8 cellular contexts compared by ENCODE assay signal in the genomic region with DNA sequence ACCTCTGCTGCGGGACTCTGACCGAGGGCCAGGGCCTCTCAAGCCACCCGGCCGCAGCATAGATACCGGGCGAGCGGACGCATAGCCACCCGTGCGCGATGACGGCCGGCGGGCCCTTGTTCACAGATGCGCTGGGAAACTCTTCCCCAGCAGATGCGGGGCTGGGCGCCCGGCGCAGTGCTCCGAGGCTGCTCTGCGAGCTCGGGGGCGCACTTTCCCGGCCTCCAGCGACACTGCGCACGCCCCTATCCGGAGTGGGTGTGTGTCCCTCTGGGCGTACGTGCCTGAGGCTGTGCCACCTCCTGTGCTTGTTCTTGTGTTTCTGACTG.
DNase-seq lines count a peak whose midpoint lies in the region; ATAC-seq and TF ChIP-seq lines count a peak whose summit lies in the region.

No MANE protein-coding gene starts in this region.

- ATAC-seq in GM21825 (IDR thresholded peaks at IDR 0.05; ENCODE audit: unreplicated experiment) (peak; percentile 15), WTC11 (peak; percentile 41)
- no peak for ATAC-seq in naive thymus-derived CD4-positive, alpha-beta T cell

- H3K79me2 ChIP-seq in Karpas-422 (ENCODE audit: low read length): no peaks in the 10 kb centered on the region

- POLR2A ChIA-PET in WTC11 (lab: Charles Lee): no interaction called here
- POLR2A ChIA-PET in naive thymus-derived CD4-positive, alpha-beta T cell (lab: Charles Lee): no interaction called here

- H3K4me2 ChIP-seq in Karpas-422 (ENCODE audit: low read depth, low read length, poor library complexity, severe bottlenecking): no peak overlapping the region

- H3K36me3 Mint-ChIP-seq in WTC11: no peaks in the 10 kb centered on the region
- H3K36me3 Mint-ChIP-seq in naive thymus-derived CD4-positive, alpha-beta T cell: peaks cover 0 to 9% (median 1%) of the 10 kb centered on the region in 5 donors

- no peak overlapping the region for H3K27ac Mint-ChIP-seq in WTC11
- H3K27ac Mint-ChIP-seq in naive thymus-derived CD4-positive, alpha-beta T cell: no peak overlapping the region

- H3K9me2 ChIP-seq in Karpas-422 (replicated peaks; ENCODE audit: insufficient read depth, low read length): no peaks in the 10 kb centered on the region

- no peaks in the 10 kb centered on the region for H4K20me1 ChIP-seq in Karpas-422 (ENCODE audit: insufficient read depth, low read depth, low read length)

- H3K4me1 Mint-ChIP-seq in WTC11: peaks cover 17% of the 10 kb centered on the region
- H3K4me1 Mint-ChIP-seq in naive thymus-derived CD4-positive, alpha-beta T cell: peaks cover 0 to 9% (median 5%) of the 10 kb centered on the region in 7 donors

- H3K4me1 ChIP-seq in iPS-15b (ENCODE audit: control insufficient read depth, insufficient read depth, low read length): peaks cover 9% of the 10 kb centered on the region
- H3K4me1 ChIP-seq in naive thymus-derived CD4-positive, alpha-beta T cell (ENCODE audit: control insufficient read depth in 2 of 2, insufficient read depth in 2 of 2, low read length in 2 of 2): no peaks in the 10 kb centered on the region
- H3K4me1 ChIP-seq in Karpas-422 (ENCODE audit: low read length): no peaks in the 10 kb centered on the region

- H3K27ac ChIP-seq in substantia nigra (ENCODE audit: low read depth, low read length, poor library complexity, severe bottlenecking) (no peak overlapping the region), Karpas-422 (ENCODE audit: low read length) (no peak overlapping the region)
- no peak overlapping the region for H3K27ac ChIP-seq in naive thymus-derived CD4-positive, alpha-beta T cell (ENCODE audit: low read depth, low read length)

- peak overlapping the region; percentile 65 for H3K4me3 Mint-ChIP-seq in WTC11
- H3K4me3 Mint-ChIP-seq in naive thymus-derived CD4-positive, alpha-beta T cell: no peak overlapping the region

- DNase-seq in D341Med (ENCODE audit: low spot score) (peak; percentile 31), WTC11 (ENCODE audit: low spot score) (peak; percentile 57), substantia nigra (lab: John Stamatoyannopoulos, UW) (peak in 39 of 49 donors; percentile 10 to 61 (median 39)), Kasumi-1 (lab: John Stamatoyannopoulos, UW) (no peak), Karpas-422 (no peak)
- no peak for DNase-seq in naive thymus-derived CD4-positive, alpha-beta T cell

- H3K36me3 ChIP-seq in iPS-15b (ENCODE audit: control insufficient read depth, insufficient read depth, low read length) (no peaks in the 10 kb centered on the region), Karpas-422 (ENCODE audit: insufficient read depth, low read length) (no peaks in the 10 kb centered on the region)
- no peaks in the 10 kb centered on the region for H3K36me3 ChIP-seq in naive thymus-derived CD4-positive, alpha-beta T cell (ENCODE audit: control insufficient read depth in 2 of 3, insufficient read depth in 3 of 3, low read length in 3 of 3)

- H2AFZ ChIP-seq in Karpas-422 (ENCODE audit: low read length): no peak overlapping the region

- H3K27me3 ChIP-seq in iPS-15b (ENCODE audit: control insufficient read depth, insufficient read depth, low read length) (peaks cover 69% of the 10 kb centered on the region), Karpas-422 (ENCODE audit: low read length) (no peaks in the 10 kb centered on the region)
- peaks cover 0 to 3% of the 10 kb centered on the region in 2 donors for H3K27me3 ChIP-seq in naive thymus-derived CD4-positive, alpha-beta T cell (ENCODE audit: control insufficient read depth in 2 of 2, insufficient read depth in 2 of 2, low read length in 2 of 2)

- peaks cover 86% of the 10 kb centered on the region for H3K27me3 Mint-ChIP-seq in WTC11 (ENCODE audit: low read depth)
- peaks cover 64 to 83% (median 70%) of the 10 kb centered on the region in 5 donors for H3K27me3 Mint-ChIP-seq in naive thymus-derived CD4-positive, alpha-beta T cell

- intact Hi-C loops in naive thymus-derived CD4-positive, alpha-beta T cell (cut with micrococcal nuclease): no loop called here

- no peaks in the 10 kb centered on the region for H3K9me3 Mint-ChIP-seq in WTC11
- H3K9me3 Mint-ChIP-seq in naive thymus-derived CD4-positive, alpha-beta T cell: peaks cover 0 to 5% (median 0%) of the 10 kb centered on the region in 11 donors

- CTCF ChIA-PET in WTC11 (lab: Charles Lee): interaction anchor here (0.5 to 2.5 kb wide), 4 partner anchors 11 to 85 kb away, joined by 3 to 8 read pairs (median 3); no protein-coding TSS in a partner anchor
- CTCF ChIA-PET in naive thymus-derived CD4-positive, alpha-beta T cell (lab: Charles Lee): no interaction called here

- H3K9ac ChIP-seq in iPS-15b (ENCODE audit: low read depth, low read length) (no peak overlapping the region), Karpas-422 (ENCODE audit: low read length) (no peak overlapping the region)

- H3K4me3 ChIP-seq in iPS-15b (ENCODE audit: low read depth, low read length) (peak overlapping the region; percentile 58), Karpas-422 (ENCODE audit: low read length) (no peak overlapping the region)
- no peak overlapping the region for H3K4me3 ChIP-seq in naive thymus-derived CD4-positive, alpha-beta T cell (ENCODE audit: low read length)

- no peak for TF ChIP-seq CTCF in WTC11 (IDR thresholded peaks at IDR 0.05)

- no peaks in the 10 kb centered on the region for H3K9me3 ChIP-seq in iPS-15b (ENCODE audit: control insufficient read depth, insufficient read depth, low read length)
- H3K9me3 ChIP-seq in naive thymus-derived CD4-positive, alpha-beta T cell (ENCODE audit: control insufficient read depth in 2 of 3, low read length in 3 of 3): no peaks in the 10 kb centered on the region
- H3K9me3 ChIP-seq in Karpas-422 (ENCODE audit: low read length): no peaks in the 10 kb centered on the region

TF ChIP-seq in WTC11, 78 proteins besides CTCF, POLR2A, EP300 and RAD21 (continues in another document):
- no peak for TF ChIP-seq OVOL2 (CRISPR knock-in tag; IDR thresholded peaks at IDR 0.05; ENCODE audit: borderline replicate concordance)
- no peak for TF ChIP-seq NFE2L1 (CRISPR knock-in tag; IDR thresholded peaks at IDR 0.05)
- TF ChIP-seq HMGA2 (CRISPR knock-in tag; IDR thresholded peaks at IDR 0.05): no peak
- TF ChIP-seq, protein P1, sequence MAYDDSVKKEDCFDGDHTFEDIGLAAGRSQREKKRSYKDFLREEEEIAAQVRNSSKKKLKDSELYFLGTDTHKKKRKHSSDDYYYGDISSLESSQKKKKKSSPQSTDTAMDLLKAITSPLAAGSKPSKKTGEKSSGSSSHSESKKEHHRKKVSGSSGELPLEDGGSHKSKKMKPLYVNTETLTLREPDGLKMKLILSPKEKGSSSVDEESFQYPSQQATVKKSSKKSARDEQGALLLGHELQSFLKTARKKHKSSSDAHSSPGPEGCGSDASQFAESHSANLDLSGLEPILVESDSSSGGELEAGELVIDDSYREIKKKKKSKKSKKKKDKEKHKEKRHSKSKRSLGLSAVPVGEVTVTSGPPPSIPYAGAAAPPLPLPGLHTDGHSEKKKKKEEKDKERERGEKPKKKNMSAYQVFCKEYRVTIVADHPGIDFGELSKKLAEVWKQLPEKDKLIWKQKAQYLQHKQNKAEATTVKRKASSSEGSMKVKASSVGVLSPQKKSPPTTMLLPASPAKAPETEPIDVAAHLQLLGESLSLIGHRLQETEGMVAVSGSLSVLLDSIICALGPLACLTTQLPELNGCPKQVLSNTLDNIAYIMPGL (CRISPR knock-in tag; IDR thresholded peaks at IDR 0.05): no peak
- TF ChIP-seq, protein P2, sequence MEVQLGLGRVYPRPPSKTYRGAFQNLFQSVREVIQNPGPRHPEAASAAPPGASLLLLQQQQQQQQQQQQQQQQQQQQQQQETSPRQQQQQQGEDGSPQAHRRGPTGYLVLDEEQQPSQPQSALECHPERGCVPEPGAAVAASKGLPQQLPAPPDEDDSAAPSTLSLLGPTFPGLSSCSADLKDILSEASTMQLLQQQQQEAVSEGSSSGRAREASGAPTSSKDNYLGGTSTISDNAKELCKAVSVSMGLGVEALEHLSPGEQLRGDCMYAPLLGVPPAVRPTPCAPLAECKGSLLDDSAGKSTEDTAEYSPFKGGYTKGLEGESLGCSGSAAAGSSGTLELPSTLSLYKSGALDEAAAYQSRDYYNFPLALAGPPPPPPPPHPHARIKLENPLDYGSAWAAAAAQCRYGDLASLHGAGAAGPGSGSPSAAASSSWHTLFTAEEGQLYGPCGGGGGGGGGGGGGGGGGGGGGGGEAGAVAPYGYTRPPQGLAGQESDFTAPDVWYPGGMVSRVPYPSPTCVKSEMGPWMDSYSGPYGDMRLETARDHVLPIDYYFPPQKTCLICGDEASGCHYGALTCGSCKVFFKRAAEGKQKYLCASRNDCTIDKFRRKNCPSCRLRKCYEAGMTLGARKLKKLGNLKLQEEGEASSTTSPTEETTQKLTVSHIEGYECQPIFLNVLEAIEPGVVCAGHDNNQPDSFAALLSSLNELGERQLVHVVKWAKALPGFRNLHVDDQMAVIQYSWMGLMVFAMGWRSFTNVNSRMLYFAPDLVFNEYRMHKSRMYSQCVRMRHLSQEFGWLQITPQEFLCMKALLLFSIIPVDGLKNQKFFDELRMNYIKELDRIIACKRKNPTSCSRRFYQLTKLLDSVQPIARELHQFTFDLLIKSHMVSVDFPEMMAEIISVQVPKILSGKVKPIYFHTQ (CRISPR knock-in tag; IDR thresholded peaks at IDR 0.05): no peak
- no peak for TF ChIP-seq MXD4 (CRISPR knock-in tag; IDR thresholded peaks at IDR 0.05; ENCODE audit: borderline replicate concordance)
- no peak for TF ChIP-seq SOX15 (CRISPR knock-in tag; IDR thresholded peaks at IDR 0.05)
- TF ChIP-seq IRF2 (CRISPR knock-in tag; IDR thresholded peaks at IDR 0.05; ENCODE audit: borderline replicate concordance, low read depth): no peak
- TF ChIP-seq, protein P3, sequence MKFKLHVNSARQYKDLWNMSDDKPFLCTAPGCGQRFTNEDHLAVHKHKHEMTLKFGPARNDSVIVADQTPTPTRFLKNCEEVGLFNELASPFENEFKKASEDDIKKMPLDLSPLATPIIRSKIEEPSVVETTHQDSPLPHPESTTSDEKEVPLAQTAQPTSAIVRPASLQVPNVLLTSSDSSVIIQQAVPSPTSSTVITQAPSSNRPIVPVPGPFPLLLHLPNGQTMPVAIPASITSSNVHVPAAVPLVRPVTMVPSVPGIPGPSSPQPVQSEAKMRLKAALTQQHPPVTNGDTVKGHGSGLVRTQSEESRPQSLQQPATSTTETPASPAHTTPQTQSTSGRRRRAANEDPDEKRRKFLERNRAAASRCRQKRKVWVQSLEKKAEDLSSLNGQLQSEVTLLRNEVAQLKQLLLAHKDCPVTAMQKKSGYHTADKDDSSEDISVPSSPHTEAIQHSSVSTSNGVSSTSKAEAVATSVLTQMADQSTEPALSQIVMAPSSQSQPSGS (CRISPR knock-in tag; IDR thresholded peaks at IDR 0.05; ENCODE audit: borderline replicate concordance, low read depth): no peak
- no peak for TF ChIP-seq ZNF423 (CRISPR knock-in tag; IDR thresholded peaks at IDR 0.05)

Comparison
In these comparisons a context has a peak if more than half of its experiments do, and no peak if none do; other contexts are left out.
1. DNase-seq: peak in D341Med (single experiment), WTC11 (single experiment) and substantia nigra (39 of 49); none in naive thymus-derived CD4-positive, alpha-beta T cell (0 of 9), Kasumi-1 (0 of 2) and Karpas-422 (single experiment).